1 cellular context compared by ENCODE assay signal in genomic region chr1:119140177-119141019, GRCh38.
A peak's percentile ranks its signal among the peaks of the same experiment; 100 is the strongest.
TF ChIP-seq lines count a peak whose summit lies in the region.

Gene WARS2, minus strand, starts transcription at chr1:119140653. Its CDS starts 9 bp downstream, at chr1:119140644.

TF ChIP-seq in HepG2, 621 proteins besides CTCF, POLR2A, EP300 and RAD21 (continued from another document and continues in another):
- TF ChIP-seq, protein P1, sequence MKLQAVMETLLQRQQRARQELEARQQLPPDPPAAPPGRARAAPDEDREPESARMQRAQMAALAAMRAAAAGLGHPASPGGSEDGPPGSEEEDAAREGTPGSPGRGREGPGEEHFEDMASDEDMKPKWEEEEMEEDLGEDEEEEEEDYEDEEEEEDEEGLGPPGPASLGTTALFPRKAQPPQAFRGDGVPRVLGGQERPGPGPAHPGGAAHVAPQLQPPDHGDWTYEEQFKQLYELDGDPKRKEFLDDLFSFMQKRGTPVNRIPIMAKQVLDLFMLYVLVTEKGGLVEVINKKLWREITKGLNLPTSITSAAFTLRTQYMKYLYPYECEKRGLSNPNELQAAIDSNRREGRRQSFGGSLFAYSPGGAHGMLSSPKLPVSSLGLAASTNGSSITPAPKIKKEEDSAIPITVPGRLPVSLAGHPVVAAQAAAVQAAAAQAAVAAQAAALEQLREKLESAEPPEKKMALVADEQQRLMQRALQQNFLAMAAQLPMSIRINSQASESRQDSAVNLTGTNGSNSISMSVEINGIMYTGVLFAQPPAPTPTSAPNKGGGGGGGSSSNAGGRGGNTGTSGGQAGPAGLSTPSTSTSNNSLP (IDR thresholded peaks at IDR 0.05; ENCODE audit: low read depth, low read length), result no peak
- TF ChIP-seq YEATS4 (CRISPR knock-in tag; IDR thresholded peaks at IDR 0.05; ENCODE audit: borderline replicate concordance) (0 out of 2 replicates have a peak, but pooled peaks have one; percentile 33), TBX3 (IDR thresholded peaks at IDR 0.05; ENCODE audit: borderline replicate concordance) (no peak), ZBTB38 (CRISPR knock-in tag; IDR thresholded peaks at IDR 0.05) (no peak), SP5 (CRISPR knock-in tag; IDR thresholded peaks at IDR 0.05; ENCODE audit: borderline replicate concordance, low read depth) (peak; percentile 20; the same call in 1 of the 2 replicates), HNF4A (CRISPR knock-in tag; IDR thresholded peaks at IDR 0.05) (no peak), TRIM24 (CRISPR knock-in tag; IDR thresholded peaks at IDR 0.05) (no peak), MAZ (IDR thresholded peaks at IDR 0.05; ENCODE audit: borderline replicate concordance, low read depth, low read length) (no peak), MAZ (CRISPR knock-in tag; IDR thresholded peaks at IDR 0.05; ENCODE audit: low read depth) (peak; percentile 64), KLF13 (CRISPR knock-in tag; IDR thresholded peaks at IDR 0.05) (no peak), SOX13 (IDR thresholded peaks at IDR 0.05) (0 out of 2 replicates have a peak, but pooled peaks have one; percentile 15), SOX13 (CRISPR knock-in tag; conservative IDR thresholded peaks at IDR 0.05 in 1 of 2, IDR thresholded peaks at IDR 0.05 in 1 of 2) (no peak; a peak in 1 of 4 replicates), ZFP36L2 (CRISPR knock-in tag; IDR thresholded peaks at IDR 0.05) (peak; percentile 45; the same call in 1 of the 2 replicates), ZNF766 (CRISPR knock-in tag; IDR thresholded peaks at IDR 0.05; ENCODE audit: borderline replicate concordance) (no peak)
- TF ChIP-seq, protein P2, sequence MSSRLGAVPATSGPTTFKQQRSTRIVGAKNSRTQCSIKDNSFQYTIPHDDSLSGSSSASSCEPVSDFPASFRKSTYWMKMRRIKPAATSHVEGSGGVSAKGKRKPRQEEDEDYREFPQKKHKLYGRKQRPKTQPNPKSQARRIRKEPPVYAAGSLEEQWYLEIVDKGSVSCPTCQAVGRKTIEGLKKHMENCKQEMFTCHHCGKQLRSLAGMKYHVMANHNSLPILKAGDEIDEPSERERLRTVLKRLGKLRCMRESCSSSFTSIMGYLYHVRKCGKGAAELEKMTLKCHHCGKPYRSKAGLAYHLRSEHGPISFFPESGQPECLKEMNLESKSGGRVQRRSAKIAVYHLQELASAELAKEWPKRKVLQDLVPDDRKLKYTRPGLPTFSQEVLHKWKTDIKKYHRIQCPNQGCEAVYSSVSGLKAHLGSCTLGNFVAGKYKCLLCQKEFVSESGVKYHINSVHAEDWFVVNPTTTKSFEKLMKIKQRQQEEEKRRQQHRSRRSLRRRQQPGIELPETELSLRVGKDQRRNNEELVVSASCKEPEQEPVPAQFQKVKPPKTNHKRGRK (CRISPR knock-in tag; IDR thresholded peaks at IDR 0.05), result no peak
- TF ChIP-seq, protein P3, sequence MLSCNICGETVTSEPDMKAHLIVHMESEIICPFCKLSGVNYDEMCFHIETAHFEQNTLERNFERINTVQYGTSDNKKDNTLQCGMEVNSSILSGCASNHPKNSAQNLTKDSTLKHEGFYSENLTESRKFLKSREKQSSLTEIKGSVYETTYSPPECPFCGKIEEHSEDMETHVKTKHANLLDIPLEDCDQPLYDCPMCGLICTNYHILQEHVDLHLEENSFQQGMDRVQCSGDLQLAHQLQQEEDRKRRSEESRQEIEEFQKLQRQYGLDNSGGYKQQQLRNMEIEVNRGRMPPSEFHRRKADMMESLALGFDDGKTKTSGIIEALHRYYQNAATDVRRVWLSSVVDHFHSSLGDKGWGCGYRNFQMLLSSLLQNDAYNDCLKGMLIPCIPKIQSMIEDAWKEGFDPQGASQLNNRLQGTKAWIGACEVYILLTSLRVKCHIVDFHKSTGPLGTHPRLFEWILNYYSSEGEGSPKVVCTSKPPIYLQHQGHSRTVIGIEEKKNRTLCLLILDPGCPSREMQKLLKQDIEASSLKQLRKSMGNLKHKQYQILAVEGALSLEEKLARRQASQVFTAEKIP (CRISPR knock-in tag; IDR thresholded peaks at IDR 0.05; ENCODE audit: borderline replicate concordance), result no peak
- TF ChIP-seq, protein P4, sequence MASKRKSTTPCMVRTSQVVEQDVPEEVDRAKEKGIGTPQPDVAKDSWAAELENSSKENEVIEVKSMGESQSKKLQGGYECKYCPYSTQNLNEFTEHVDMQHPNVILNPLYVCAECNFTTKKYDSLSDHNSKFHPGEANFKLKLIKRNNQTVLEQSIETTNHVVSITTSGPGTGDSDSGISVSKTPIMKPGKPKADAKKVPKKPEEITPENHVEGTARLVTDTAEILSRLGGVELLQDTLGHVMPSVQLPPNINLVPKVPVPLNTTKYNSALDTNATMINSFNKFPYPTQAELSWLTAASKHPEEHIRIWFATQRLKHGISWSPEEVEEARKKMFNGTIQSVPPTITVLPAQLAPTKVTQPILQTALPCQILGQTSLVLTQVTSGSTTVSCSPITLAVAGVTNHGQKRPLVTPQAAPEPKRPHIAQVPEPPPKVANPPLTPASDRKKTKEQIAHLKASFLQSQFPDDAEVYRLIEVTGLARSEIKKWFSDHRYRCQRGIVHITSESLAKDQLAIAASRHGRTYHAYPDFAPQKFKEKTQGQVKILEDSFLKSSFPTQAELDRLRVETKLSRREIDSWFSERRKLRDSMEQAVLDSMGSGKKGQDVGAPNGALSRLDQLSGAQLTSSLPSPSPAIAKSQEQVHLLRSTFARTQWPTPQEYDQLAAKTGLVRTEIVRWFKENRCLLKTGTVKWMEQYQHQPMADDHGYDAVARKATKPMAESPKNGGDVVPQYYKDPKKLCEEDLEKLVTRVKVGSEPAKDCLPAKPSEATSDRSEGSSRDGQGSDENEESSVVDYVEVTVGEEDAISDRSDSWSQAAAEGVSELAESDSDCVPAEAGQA (IDR thresholded peaks at IDR 0.05; ENCODE audit: low read depth), result peak; percentile 98
- TF ChIP-seq, protein P4 (CRISPR knock-in tag; IDR thresholded peaks at IDR 0.05; ENCODE audit: borderline replicate concordance), result no peak
- TF ChIP-seq, protein P5, sequence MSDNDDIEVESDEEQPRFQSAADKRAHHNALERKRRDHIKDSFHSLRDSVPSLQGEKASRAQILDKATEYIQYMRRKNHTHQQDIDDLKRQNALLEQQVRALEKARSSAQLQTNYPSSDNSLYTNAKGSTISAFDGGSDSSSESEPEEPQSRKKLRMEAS (IDR thresholded peaks at IDR 0.05), result no peak; the same call in 1 of the 2 replicates
- TF ChIP-seq, protein P6, sequence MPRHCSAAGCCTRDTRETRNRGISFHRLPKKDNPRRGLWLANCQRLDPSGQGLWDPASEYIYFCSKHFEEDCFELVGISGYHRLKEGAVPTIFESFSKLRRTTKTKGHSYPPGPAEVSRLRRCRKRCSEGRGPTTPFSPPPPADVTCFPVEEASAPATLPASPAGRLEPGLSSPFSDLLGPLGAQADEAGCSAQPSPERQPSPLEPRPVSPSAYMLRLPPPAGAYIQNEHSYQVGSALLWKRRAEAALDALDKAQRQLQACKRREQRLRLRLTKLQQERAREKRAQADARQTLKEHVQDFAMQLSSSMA (CRISPR knock-in tag; IDR thresholded peaks at IDR 0.05), result peak; percentile 94
- TF ChIP-seq, protein P7, sequence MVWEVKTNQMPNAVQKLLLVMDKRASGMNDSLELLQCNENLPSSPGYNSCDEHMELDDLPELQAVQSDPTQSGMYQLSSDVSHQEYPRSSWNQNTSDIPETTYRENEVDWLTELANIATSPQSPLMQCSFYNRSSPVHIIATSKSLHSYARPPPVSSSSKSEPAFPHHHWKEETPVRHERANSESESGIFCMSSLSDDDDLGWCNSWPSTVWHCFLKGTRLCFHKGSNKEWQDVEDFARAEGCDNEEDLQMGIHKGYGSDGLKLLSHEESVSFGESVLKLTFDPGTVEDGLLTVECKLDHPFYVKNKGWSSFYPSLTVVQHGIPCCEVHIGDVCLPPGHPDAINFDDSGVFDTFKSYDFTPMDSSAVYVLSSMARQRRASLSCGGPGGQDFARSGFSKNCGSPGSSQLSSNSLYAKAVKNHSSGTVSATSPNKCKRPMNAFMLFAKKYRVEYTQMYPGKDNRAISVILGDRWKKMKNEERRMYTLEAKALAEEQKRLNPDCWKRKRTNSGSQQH (CRISPR knock-in tag; IDR thresholded peaks at IDR 0.05; ENCODE audit: low read depth), result 0 out of 2 replicates have a peak, but pooled peaks have one; percentile 44
- TF ChIP-seq, protein P8, sequence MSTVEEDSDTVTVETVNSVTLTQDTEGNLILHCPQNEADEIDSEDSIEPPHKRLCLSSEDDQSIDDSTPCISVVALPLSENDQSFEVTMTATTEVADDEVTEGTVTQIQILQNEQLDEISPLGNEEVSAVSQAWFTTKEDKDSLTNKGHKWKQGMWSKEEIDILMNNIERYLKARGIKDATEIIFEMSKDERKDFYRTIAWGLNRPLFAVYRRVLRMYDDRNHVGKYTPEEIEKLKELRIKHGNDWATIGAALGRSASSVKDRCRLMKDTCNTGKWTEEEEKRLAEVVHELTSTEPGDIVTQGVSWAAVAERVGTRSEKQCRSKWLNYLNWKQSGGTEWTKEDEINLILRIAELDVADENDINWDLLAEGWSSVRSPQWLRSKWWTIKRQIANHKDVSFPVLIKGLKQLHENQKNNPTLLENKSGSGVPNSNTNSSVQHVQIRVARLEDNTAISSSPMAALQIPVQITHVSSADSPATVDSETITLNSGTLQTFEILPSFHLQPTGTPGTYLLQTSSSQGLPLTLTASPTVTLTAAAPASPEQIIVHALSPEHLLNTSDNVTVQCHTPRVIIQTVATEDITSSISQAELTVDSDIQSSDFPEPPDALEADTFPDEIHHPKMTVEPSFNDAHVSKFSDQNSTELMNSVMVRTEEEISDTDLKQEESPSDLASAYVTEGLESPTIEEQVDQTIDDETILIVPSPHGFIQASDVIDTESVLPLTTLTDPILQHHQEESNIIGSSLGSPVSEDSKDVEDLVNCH (CRISPR knock-in tag; IDR thresholded peaks at IDR 0.05), result peak; percentile 93; the same call in 1 of the 2 replicates
- TF ChIP-seq, protein P9, sequence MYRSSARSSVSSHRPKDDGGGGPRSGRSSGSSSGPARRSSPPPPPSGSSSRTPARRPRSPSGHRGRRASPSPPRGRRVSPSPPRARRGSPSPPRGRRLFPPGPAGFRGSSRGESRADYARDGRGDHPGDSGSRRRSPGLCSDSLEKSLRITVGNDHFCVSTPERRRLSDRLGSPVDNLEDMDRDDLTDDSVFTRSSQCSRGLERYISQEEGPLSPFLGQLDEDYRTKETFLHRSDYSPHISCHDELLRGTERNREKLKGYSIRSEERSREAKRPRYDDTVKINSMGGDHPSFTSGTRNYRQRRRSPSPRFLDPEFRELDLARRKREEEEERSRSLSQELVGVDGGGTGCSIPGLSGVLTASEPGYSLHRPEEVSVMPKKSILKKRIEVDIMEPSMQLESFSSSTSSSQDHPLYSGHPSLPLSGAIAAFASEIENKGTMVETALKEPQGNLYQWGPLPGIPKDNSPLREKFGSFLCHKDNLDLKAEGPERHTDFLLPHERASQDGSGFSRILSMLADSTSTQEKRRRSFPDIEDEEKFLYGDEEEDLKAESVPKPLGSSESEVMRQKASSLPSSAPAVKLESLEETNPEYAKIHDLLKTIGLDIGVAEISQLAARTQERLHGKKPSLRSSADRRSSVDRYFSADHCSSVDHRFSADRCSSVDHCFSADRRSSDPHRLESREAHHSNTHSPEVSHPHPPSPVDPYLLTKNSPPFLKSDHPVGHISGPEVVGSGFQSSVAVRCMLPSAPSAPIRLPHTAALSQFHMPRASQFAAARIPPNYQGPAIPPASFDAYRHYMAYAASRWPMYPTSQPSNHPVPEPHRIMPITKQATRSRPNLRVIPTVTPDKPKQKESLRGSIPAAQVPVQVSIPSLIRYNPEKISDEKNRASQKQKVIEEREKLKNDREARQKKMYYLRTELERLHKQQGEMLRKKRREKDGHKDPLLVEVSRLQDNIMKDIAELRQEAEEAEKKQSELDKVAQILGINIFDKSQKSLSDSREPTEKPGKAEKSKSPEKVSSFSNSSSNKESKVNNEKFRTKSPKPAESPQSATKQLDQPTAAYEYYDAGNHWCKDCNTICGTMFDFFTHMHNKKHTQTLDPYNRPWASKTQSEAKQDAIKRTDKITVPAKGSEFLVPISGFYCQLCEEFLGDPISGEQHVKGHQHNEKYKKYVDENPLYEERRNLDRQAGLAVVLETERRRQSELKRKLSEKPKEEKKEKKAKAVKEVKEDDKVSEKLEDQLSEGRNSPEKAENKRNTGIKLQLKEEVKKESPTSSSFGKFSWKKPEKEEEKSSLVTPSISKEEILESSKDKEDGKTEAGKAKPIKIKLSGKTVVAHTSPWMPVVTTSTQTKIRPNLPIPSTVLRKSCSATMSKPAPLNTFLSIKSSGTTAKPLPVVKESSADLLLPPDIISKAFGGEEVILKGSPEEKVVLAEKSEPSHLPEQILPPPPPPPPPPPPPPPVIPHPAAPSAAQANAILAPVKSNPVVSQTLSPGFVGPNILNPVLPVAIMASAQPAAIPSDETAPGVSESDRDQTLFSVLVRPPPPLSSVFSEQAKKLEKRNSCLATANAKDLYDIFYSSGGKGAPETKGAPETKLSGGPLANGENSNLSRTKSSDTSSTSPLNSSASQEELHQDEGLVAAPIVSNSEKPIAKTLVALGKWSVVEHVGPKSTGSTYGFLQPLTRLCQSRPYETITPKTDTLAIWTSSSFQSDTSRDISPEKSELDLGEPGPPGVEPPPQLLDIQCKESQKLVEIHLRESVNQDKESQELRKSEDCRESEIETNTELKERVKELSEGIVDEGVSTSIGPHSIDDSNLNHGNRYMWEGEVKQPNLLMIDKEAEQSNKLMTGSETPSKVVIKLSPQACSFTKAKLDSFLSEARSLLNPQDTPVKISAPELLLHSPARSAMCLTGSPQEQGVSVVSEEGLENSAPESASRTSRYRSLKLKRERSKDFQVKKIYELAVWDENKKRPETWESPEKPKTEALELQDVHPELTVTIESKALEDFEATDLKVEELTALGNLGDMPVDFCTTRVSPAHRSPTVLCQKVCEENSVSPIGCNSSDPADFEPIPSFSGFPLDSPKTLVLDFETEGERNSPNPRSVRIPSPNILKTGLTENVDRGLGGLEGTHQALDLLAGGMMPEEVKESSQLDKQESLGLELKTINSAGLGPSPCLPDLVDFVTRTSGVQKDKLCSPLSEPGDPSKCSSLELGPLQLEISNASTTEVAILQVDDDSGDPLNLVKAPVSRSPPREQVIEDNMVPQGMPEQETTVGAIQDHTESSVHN (CRISPR knock-in tag; IDR thresholded peaks at IDR 0.05), result no peak
